8 cellular contexts compared by ENCODE assay signal in the genomic region with DNA sequence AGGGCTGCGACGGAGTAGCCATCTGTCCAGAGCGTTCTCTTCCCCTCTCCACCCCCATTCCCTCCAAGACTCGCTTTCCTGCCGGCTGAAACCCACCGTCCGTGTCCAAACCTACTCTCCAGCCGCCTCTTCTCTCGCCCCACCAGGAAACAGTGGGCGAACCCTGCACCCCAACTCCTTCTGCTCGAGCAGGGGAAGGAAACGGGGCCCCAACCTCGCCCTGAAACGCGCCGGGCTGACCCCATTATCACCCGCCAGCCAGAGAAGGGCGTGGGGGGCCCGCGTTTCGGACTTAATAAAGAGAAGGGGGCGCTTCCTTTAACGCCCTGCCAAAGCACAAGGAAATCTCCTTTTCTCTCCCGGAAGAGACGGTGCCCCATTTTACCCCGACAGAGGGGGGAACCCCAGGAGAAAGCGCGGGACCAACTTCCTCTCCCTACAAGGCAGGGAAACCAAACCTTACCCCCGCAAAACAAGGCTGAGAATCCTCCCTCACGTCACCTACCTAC. TPM values are rescaled to one million over a fixed set of nuclear protein-coding genes. Genes with fewer than 3 reads are reported as not detected.
DNase-seq lines count a peak whose midpoint lies in the region; ATAC-seq and TF ChIP-seq lines count a peak whose summit lies in the region.

No MANE protein-coding gene starts in this region.

- no peak for TF ChIP-seq POLR2A in ovary (IDR thresholded peaks at IDR 0.05)

- H3K9me2 ChIP-seq in Loucy (replicated peaks; ENCODE audit: low read depth, low read length) = no peaks in the 10 kb centered on the region

- H2AFZ ChIP-seq in Loucy (ENCODE audit: low read length) (no peak overlapping the region), fibroblast of lung (ENCODE audit: low read length) (no peak overlapping the region)

- H3K27me3 ChIP-seq in Loucy (ENCODE audit: insufficient read depth, low read length, poor library complexity, severe bottlenecking) (peaks cover 19% of the 10 kb centered on the region), fibroblast of lung (ENCODE audit: control insufficient read depth, insufficient read depth, low read length) (no peaks in the 10 kb centered on the region), ovary (no peaks in the 10 kb centered on the region)

- H4K20me1 ChIP-seq in Loucy (ENCODE audit: insufficient read depth, low read length, poor library complexity, severe bottlenecking) (peaks cover 9% of the 10 kb centered on the region), fibroblast of lung (ENCODE audit: control insufficient read depth, extremely low read depth, insufficient read depth, low read length) (no peaks in the 10 kb centered on the region)

- no peaks in the 10 kb centered on the region for H3K9me3 ChIP-seq in Loucy (ENCODE audit: insufficient read depth, low read depth, low read length)
- no peaks in the 10 kb centered on the region for H3K9me3 ChIP-seq in fibroblast of lung (ENCODE audit: control insufficient read depth, insufficient read depth, low read depth, low read length)
- no peaks in the 10 kb centered on the region for H3K9me3 ChIP-seq in ovary

- TF ChIP-seq CTCF in Loucy (conservative IDR thresholded peaks at IDR 0.05; ENCODE audit: low read length) = no peak
- no peak for TF ChIP-seq CTCF in fibroblast of lung (conservative IDR thresholded peaks at IDR 0.05 in 1 of 2, IDR thresholded peaks at IDR 0.05 in 1 of 2; ENCODE audit: low read depth in 1 of 2, low read length in 2 of 2)
- TF ChIP-seq CTCF in ovary (IDR thresholded peaks at IDR 0.05) = no peak

- H3K4me1 ChIP-seq in Loucy (ENCODE audit: insufficient read depth, low read length, poor library complexity, severe bottlenecking) (peaks cover 50% of the 10 kb centered on the region), fibroblast of lung (ENCODE audit: control insufficient read depth, extremely low read depth, insufficient read depth, low read length) (peaks cover 12% of the 10 kb centered on the region), ovary (ENCODE audit: insufficient read depth) (no peaks in the 10 kb centered on the region)

- H3F3A ChIP-seq in Loucy (ENCODE audit: low read depth) = peaks cover 25% of the 10 kb centered on the region

- H3K9ac ChIP-seq in Loucy (ENCODE audit: low read depth, low read length, poor library complexity, severe bottlenecking) (peak overlapping the region; percentile 100), fibroblast of lung (ENCODE audit: insufficient read depth, low read length) (peak overlapping the region; percentile 98)

- TF ChIP-seq EP300 in ovary (IDR thresholded peaks at IDR 0.05) = no peak

- peak; percentile 74 for DNase-seq in CD1c-positive myeloid dendritic cell (ENCODE audit: extremely low spot score)
- DNase-seq in activated T-cell treated with anti-CD3 and anti-CD28 coated beads for 4 hours = peak; percentile 29
- no peak for DNase-seq in fibroblast of lung (ENCODE audit: low read depth in 2 of 2)
- peak in 4 of 5 donors; percentile 38 to 60 (median 46) for DNase-seq in ovary
- no peak for DNase-seq in GM19238 (ENCODE audit: insufficient read length, low spot score)
- no peak for DNase-seq in NCI-H1694 (lab: John Stamatoyannopoulos, UW)

- H3K36me3 ChIP-seq in Loucy (ENCODE audit: insufficient read depth, low read length) = peaks cover 12% of the 10 kb centered on the region
- H3K36me3 ChIP-seq in fibroblast of lung (ENCODE audit: control insufficient read depth, insufficient read depth, low read length) = no peaks in the 10 kb centered on the region
- H3K36me3 ChIP-seq in ovary = no peaks in the 10 kb centered on the region

- intact Hi-C loops in ovary (cut with DNase I) = loop anchor here in 2 of 4 donors (10.0 kb wide), 1 partner anchor 256 kb away; the partner anchor contains the start of gene AP2S1 (in 2 of the 2)

- H3K4me3 ChIP-seq in Loucy (ENCODE audit: low read length, poor library complexity, severe bottlenecking) = peak overlapping the region; percentile 99
- H3K4me3 ChIP-seq in fibroblast of lung (replicated peaks in 1 of 4; ENCODE audit: control extremely low read depth in 1 of 4, insufficient read depth in 1 of 4, low read depth in 3 of 4, low read length in 4 of 4) = peak overlapping the region; percentile 75 to 91 (median 82)
- H3K4me3 ChIP-seq in ovary = peak overlapping the region; percentile 69

- 0 to 1% (median 0%) methylated on average over 30 of the region's 30 CpGs for WGBS in ovary, 3 donors

- H3K79me2 ChIP-seq in Loucy (ENCODE audit: insufficient read depth, low read length) = peaks cover 64% of the 10 kb centered on the region
- peaks cover 53% of the 10 kb centered on the region for H3K79me2 ChIP-seq in fibroblast of lung (ENCODE audit: control insufficient read depth, insufficient read depth, low read length)

- no peak for ATAC-seq in HG03354 (IDR thresholded peaks at IDR 0.05; ENCODE audit: poor library complexity, severe bottlenecking, unreplicated experiment)

- peak overlapping the region; percentile 82 for H3K4me2 ChIP-seq in Loucy (ENCODE audit: low read depth, low read length, poor library complexity, severe bottlenecking)
- peak overlapping the region; percentile 89 for H3K4me2 ChIP-seq in fibroblast of lung (ENCODE audit: extremely low read depth, insufficient read depth, low read length)

- H3K27ac ChIP-seq in fibroblast of lung (ENCODE audit: insufficient read depth, low read length) (peak overlapping the region; percentile 99), ovary (peak overlapping the region; percentile 99 to 100)

RNA-seq across cellular contexts. Expression of gene ZC3H4, which starts 2.4 kb away (rescaled TPM):
- total RNA-seq in fibroblast of lung = 9.0 and 13.5 TPM in 2 replicates
- 8.4 and 13.1 TPM in 2 replicates for polyA plus RNA-seq in fibroblast of lung
- 25.4 and 27.2 TPM in 2 replicates for polyA plus RNA-seq in fibroblast of lung (2012)
- polyA minus RNA-seq in fibroblast of lung (ENCODE audit: low replicate concordance) = 17.9 and 32.1 TPM in 2 replicates
- total RNA-seq in ovary = 10 to 100 TPM; 10.7 to 58.2 (median 50.0) TPM
- 10 to 100 TPM; 18.5 to 38.8 TPM for polyA plus RNA-seq in ovary

RNA-seq across cellular contexts. Expression of gene SAE1, which starts 19.5 kb away (rescaled TPM):
- total RNA-seq in fibroblast of lung = 80.9 and 97.9 TPM in 2 replicates
- polyA plus RNA-seq in fibroblast of lung = 152 and 218 TPM in 2 replicates
- 123 and 184 TPM in 2 replicates for polyA plus RNA-seq in fibroblast of lung (2012)
- polyA minus RNA-seq in fibroblast of lung (ENCODE audit: low replicate concordance) = 69.5 and 81.7 TPM in 2 replicates
- total RNA-seq in ovary = 10 to 100 TPM; 25.5 to 64.8 (median 55.6) TPM
- polyA plus RNA-seq in ovary = 100 to 1,000 TPM in 1 of 2 donors, 10 to 100 TPM in 1; 47.4 to 138 TPM

Comparison
In these comparisons a context has a peak if more than half of its experiments do, and no peak if none do; other contexts are left out.
1. DNase-seq: peak in CD1c-positive myeloid dendritic cell (single experiment), activated T-cell treated with anti-CD3 and anti-CD28 coated beads for 4 hours (single experiment) and ovary (4 of 5); none in fibroblast of lung (0 of 2), GM19238 (single experiment) and NCI-H1694 (single experiment).
2. Peak in every context shown above with its lines, with median percentiles within 50 percentile points of each other: H3K4me3 ChIP-seq.